ENCODE assay signal across 1 cellular context in the genomic region with DNA sequence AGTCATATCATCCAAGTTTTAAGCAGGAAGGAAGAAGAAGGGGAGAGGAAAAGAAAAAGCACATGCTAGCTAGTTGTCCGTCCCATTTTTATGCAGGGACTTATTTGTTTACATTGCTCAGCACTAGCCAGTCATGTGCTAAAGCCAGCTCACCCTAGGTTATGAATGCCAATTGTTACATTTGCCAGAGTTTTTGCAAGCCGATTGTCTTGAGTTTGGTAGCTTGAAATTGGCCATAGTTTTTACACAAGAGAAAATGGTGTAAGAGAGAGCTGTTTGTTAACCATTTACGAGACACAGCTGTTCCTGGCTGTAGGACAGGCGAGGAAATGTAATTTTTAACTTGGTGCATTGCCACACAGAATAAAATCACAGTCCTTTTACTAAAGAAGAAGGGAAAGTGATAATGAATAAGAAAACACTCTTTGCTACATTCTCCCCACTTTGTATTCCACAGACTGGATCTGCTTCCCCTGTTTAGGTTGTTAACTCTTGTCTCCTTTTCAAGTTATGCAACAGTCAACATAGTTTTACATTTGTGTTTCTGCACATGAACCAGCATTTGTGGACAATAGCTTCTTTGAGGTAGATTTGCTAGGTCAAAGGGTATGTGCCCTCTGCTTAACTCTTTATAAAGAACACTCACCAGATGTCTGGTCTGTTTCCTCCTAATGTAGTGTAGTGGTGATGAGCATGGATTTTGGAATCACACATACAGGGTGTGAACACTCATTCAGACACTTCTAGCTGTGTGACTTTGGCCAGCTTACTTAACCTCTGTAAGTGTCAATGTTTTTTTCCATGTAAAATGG.
TF ChIP-seq lines count a peak whose summit lies in the region.

No MANE protein-coding gene starts in this region.

TF ChIP-seq in HepG2, 621 proteins besides CTCF, POLR2A, EP300 and RAD21 (continued from another document and continues in another):
- TF ChIP-seq LBX2 (CRISPR knock-in tag; IDR thresholded peaks at IDR 0.05; ENCODE audit: borderline replicate concordance) (no peak), SRSF9 (IDR thresholded peaks at IDR 0.05; ENCODE audit: borderline replicate concordance, insufficient read depth, low read depth, low read length, poor library complexity, severe bottlenecking) (no peak), ZNF33B (CRISPR knock-in tag; IDR thresholded peaks at IDR 0.05) (no peak), ZNF430 (CRISPR knock-in tag; IDR thresholded peaks at IDR 0.05) (peak; percentile 25; the same call in 1 of the 2 replicates), STAG1 (CRISPR knock-in tag; IDR thresholded peaks at IDR 0.05) (peak; percentile 12; the same call in 1 of the 2 replicates), ZKSCAN1 (IDR thresholded peaks at IDR 0.05; ENCODE audit: low read length) (no peak), ZNF235 (CRISPR knock-in tag; IDR thresholded peaks at IDR 0.05; ENCODE audit: borderline replicate concordance) (no peak), NR2F2 (IDR thresholded peaks at IDR 0.05; ENCODE audit: borderline replicate concordance, low read depth) (peak; percentile 92), ZNF17 (CRISPR knock-in tag; IDR thresholded peaks at IDR 0.05) (no peak), ZNF550 (CRISPR knock-in tag; IDR thresholded peaks at IDR 0.05; ENCODE audit: borderline replicate concordance) (no peak), ZBTB26 (CRISPR knock-in tag; IDR thresholded peaks at IDR 0.05; ENCODE audit: borderline replicate concordance) (no peak), ATRX (CRISPR knock-in tag; IDR thresholded peaks at IDR 0.05; ENCODE audit: borderline replicate concordance) (no peak), CCDC6 (CRISPR knock-in tag; IDR thresholded peaks at IDR 0.05) (peak; percentile 53; the same call in 1 of the 2 replicates), NR3C1 (CRISPR knock-in tag; IDR thresholded peaks at IDR 0.05) (no peak), ZNF275 (CRISPR knock-in tag; IDR thresholded peaks at IDR 0.05; ENCODE audit: borderline replicate concordance) (no peak), ZNF605 (CRISPR knock-in tag; IDR thresholded peaks at IDR 0.05) (no peak), MBD4 (IDR thresholded peaks at IDR 0.05; ENCODE audit: borderline replicate concordance, low read length) (no peak; the same call in 1 of the 2 replicates), ZNF891 (CRISPR knock-in tag; IDR thresholded peaks at IDR 0.05) (no peak), YEATS2 (CRISPR knock-in tag; IDR thresholded peaks at IDR 0.05; ENCODE audit: borderline replicate concordance) (peak; percentile 38; the same call in 1 of the 2 replicates), PHB2 (IDR thresholded peaks at IDR 0.05; ENCODE audit: partially characterized antibody) (no peak), ATAD3A (CRISPR knock-in tag; IDR thresholded peaks at IDR 0.05) (no peak), BHLHE40 (IDR thresholded peaks at IDR 0.05; ENCODE audit: low read length) (no peak), CBX2 (IDR thresholded peaks at IDR 0.05; ENCODE audit: low read depth, low read length) (no peak), CBX2 (CRISPR knock-in tag; IDR thresholded peaks at IDR 0.05; ENCODE audit: low read depth) (no peak), PCBP1 (IDR thresholded peaks at IDR 0.05; ENCODE audit: borderline replicate concordance, low read depth, low read length) (no peak), JUN (CRISPR knock-in tag; IDR thresholded peaks at IDR 0.05) (no peak), KMT2B (CRISPR knock-in tag; IDR thresholded peaks at IDR 0.05) (0 out of 2 replicates have a peak, but pooled peaks have one; percentile 59), NR1H2 (CRISPR knock-in tag; IDR thresholded peaks at IDR 0.05; ENCODE audit: borderline replicate concordance, low read depth) (no peak; the same call in 1 of the 2 replicates), BRF2 (CRISPR knock-in tag; IDR thresholded peaks at IDR 0.05) (0 out of 2 replicates have a peak, but pooled peaks have one; percentile 27), ZNF329 (CRISPR knock-in tag; IDR thresholded peaks at IDR 0.05; ENCODE audit: low read depth) (no peak), ZNF547 (CRISPR knock-in tag; IDR thresholded peaks at IDR 0.05) (0 out of 2 replicates have a peak, but pooled peaks have one; percentile 30), ZNF879 (CRISPR knock-in tag; IDR thresholded peaks at IDR 0.05) (no peak), SAP130 (CRISPR knock-in tag; IDR thresholded peaks at IDR 0.05; ENCODE audit: low read depth) (peak; percentile 69), PAX8 (CRISPR knock-in tag; IDR thresholded peaks at IDR 0.05; ENCODE audit: borderline replicate concordance) (no peak), RBM22 (optimal IDR thresholded peaks at IDR 0.05; ENCODE audit: low read length) (no peak), ZNF331 (CRISPR knock-in tag; IDR thresholded peaks at IDR 0.05) (peak; percentile 89), RORA (CRISPR knock-in tag; IDR thresholded peaks at IDR 0.05) (no peak), SKI (IDR thresholded peaks at IDR 0.05; ENCODE audit: partially characterized antibody) (peak; percentile 95), FLYWCH1 (CRISPR knock-in tag; IDR thresholded peaks at IDR 0.05) (no peak), ZNF562 (CRISPR knock-in tag; IDR thresholded peaks at IDR 0.05; ENCODE audit: borderline replicate concordance) (no peak), TSC22D2 (CRISPR knock-in tag; IDR thresholded peaks at IDR 0.05; ENCODE audit: borderline replicate concordance) (no peak), ASH2L (IDR thresholded peaks at IDR 0.05; ENCODE audit: insufficient read length, low read depth, low read length) (peak; percentile 83), ZNF230 (CRISPR knock-in tag; IDR thresholded peaks at IDR 0.05) (no peak), NFYC (CRISPR knock-in tag; IDR thresholded peaks at IDR 0.05) (no peak), RNF2 (conservative IDR thresholded peaks at IDR 0.05; ENCODE audit: low read depth) (no peak), ATF7-NPFF (CRISPR knock-in tag; IDR thresholded peaks at IDR 0.05; ENCODE audit: low read depth) (no peak), HIVEP1 (CRISPR knock-in tag; IDR thresholded peaks at IDR 0.05) (no peak), ZNF737 (CRISPR knock-in tag; IDR thresholded peaks at IDR 0.05; ENCODE audit: borderline replicate concordance) (no peak), KDM5B (CRISPR knock-in tag; IDR thresholded peaks at IDR 0.05; ENCODE audit: borderline replicate concordance) (no peak), SYNCRIP (IDR thresholded peaks at IDR 0.05; ENCODE audit: insufficient read depth, low read depth, low read length) (no peak), PITX1 (CRISPR knock-in tag; IDR thresholded peaks at IDR 0.05) (peak; percentile 75), TBL1XR1 (IDR thresholded peaks at IDR 0.05; ENCODE audit: borderline replicate concordance, low read length, partially characterized antibody) (peak; percentile 74), FOXC1 (CRISPR knock-in tag; IDR thresholded peaks at IDR 0.05; ENCODE audit: borderline replicate concordance) (no peak; the same call in 1 of the 2 replicates)
- TF ChIP-seq, protein P1, sequence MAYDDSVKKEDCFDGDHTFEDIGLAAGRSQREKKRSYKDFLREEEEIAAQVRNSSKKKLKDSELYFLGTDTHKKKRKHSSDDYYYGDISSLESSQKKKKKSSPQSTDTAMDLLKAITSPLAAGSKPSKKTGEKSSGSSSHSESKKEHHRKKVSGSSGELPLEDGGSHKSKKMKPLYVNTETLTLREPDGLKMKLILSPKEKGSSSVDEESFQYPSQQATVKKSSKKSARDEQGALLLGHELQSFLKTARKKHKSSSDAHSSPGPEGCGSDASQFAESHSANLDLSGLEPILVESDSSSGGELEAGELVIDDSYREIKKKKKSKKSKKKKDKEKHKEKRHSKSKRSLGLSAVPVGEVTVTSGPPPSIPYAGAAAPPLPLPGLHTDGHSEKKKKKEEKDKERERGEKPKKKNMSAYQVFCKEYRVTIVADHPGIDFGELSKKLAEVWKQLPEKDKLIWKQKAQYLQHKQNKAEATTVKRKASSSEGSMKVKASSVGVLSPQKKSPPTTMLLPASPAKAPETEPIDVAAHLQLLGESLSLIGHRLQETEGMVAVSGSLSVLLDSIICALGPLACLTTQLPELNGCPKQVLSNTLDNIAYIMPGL (CRISPR knock-in tag; IDR thresholded peaks at IDR 0.05; ENCODE audit: borderline replicate concordance in 1 of 2, low read depth in 1 of 2): peak in 1 of 2 experiments; percentile 62; a peak in 1 of 4 replicates
- TF ChIP-seq, protein P2, sequence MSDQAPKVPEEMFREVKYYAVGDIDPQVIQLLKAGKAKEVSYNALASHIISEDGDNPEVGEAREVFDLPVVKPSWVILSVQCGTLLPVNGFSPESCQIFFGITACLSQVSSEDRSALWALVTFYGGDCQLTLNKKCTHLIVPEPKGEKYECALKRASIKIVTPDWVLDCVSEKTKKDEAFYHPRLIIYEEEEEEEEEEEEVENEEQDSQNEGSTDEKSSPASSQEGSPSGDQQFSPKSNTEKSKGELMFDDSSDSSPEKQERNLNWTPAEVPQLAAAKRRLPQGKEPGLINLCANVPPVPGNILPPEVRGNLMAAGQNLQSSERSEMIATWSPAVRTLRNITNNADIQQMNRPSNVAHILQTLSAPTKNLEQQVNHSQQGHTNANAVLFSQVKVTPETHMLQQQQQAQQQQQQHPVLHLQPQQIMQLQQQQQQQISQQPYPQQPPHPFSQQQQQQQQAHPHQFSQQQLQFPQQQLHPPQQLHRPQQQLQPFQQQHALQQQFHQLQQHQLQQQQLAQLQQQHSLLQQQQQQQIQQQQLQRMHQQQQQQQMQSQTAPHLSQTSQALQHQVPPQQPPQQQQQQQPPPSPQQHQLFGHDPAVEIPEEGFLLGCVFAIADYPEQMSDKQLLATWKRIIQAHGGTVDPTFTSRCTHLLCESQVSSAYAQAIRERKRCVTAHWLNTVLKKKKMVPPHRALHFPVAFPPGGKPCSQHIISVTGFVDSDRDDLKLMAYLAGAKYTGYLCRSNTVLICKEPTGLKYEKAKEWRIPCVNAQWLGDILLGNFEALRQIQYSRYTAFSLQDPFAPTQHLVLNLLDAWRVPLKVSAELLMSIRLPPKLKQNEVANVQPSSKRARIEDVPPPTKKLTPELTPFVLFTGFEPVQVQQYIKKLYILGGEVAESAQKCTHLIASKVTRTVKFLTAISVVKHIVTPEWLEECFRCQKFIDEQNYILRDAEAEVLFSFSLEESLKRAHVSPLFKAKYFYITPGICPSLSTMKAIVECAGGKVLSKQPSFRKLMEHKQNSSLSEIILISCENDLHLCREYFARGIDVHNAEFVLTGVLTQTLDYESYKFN (CRISPR knock-in tag; conservative IDR thresholded peaks at IDR 0.05): peak; percentile 90
- TF ChIP-seq, protein P3, sequence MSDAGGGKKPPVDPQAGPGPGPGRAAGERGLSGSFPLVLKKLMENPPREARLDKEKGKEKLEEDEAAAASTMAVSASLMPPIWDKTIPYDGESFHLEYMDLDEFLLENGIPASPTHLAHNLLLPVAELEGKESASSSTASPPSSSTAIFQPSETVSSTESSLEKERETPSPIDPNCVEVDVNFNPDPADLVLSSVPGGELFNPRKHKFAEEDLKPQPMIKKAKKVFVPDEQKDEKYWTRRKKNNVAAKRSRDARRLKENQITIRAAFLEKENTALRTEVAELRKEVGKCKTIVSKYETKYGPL (CRISPR knock-in tag; IDR thresholded peaks at IDR 0.05): peak; percentile 93
- TF ChIP-seq, protein P4, sequence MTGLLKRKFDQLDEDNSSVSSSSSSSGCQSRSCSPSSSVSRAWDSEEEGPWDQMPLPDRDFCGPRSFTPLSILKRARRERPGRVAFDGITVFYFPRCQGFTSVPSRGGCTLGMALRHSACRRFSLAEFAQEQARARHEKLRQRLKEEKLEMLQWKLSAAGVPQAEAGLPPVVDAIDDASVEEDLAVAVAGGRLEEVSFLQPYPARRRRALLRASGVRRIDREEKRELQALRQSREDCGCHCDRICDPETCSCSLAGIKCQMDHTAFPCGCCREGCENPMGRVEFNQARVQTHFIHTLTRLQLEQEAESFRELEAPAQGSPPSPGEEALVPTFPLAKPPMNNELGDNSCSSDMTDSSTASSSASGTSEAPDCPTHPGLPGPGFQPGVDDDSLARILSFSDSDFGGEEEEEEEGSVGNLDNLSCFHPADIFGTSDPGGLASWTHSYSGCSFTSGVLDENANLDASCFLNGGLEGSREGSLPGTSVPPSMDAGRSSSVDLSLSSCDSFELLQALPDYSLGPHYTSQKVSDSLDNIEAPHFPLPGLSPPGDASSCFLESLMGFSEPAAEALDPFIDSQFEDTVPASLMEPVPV (CRISPR knock-in tag; IDR thresholded peaks at IDR 0.05): no peak
